In genomic region chr4:144449623-144450022, GRCh38 we compare ENCODE assay signal across 17 cellular contexts.
DNase-seq lines count a peak whose midpoint lies in the region; ATAC-seq and TF ChIP-seq lines count a peak whose summit lies in the region.
"Had no signal": no experiment of that assay in that cellular context is flagged by ENCODE, and none has a peak within 500 bp of the region (broad histone marks: within the 10 kb centered on the region; RNA-seq: fewer than 3 reads in every experiment).

No MANE protein-coding gene starts in this region.

- DNase-seq in HS-27A (ENCODE audit: low read depth) (peak; percentile 31), dermis blood vessel endothelial cell (peak; percentile 70), iPS-NIHi7 (ENCODE audit: extremely low spot score) (peak; percentile 21), stromal cell of bone marrow (ENCODE audit: low read depth) (peak; percentile 80), D341Med (ENCODE audit: low spot score) (no peak), mesenteric fat pad (ENCODE audit: low spot score) (no peak), RKO (ENCODE audit: low spot score) (no peak), lower lobe of right lung (no peak)
- DNase-seq: activated CD4-positive, CD25-positive, alpha-beta regulatory T cell; amniotic stem cell; CD4-positive, CD25-positive, alpha-beta regulatory T cell; glutamatergic neuron; NCI-H1105 treated with DMSO at 0.1 percent for 48 hours; NCI-H774; stimulated activated CD4-positive, alpha-beta T cell treated with anti-CD3 and anti-CD28 coated beads, Interleukin-4, amount 100 ng/mL, for 4 hours; stimulated activated naive CD4-positive, alpha-beta T cell treated with Interleukin-2 at 50 U/mL for 16 hours had no signal

- no peak for ATAC-seq in lower lobe of right lung
- ATAC-seq: pancreas had no signal

- no peak overlapping the region for H3K27ac ChIP-seq in lower lobe of right lung
- H3K27ac ChIP-seq: pancreas had no signal

- H3K36me3 ChIP-seq in lower lobe of right lung = no peaks in the 10 kb centered on the region
- H3K36me3 ChIP-seq: pancreas had no signal

- no peaks in the 10 kb centered on the region for H3K4me1 ChIP-seq in lower lobe of right lung
- H3K4me1 ChIP-seq: pancreas had no signal

- no peaks in the 10 kb centered on the region for H3K9me3 ChIP-seq in lower lobe of right lung
- H3K9me3 ChIP-seq: pancreas had no signal

- H3K4me3 ChIP-seq in lower lobe of right lung = no peak overlapping the region
- H3K4me3 ChIP-seq: pancreas had no signal

- H3K27me3 ChIP-seq in lower lobe of right lung (ENCODE audit: low read depth) = no peaks in the 10 kb centered on the region
- H3K27me3 ChIP-seq: pancreas had no signal

- intact Hi-C loops in lower lobe of right lung (cut with DNase I) = no loop called here

- no peak for TF ChIP-seq CTCF in lower lobe of right lung (IDR thresholded peaks at IDR 0.05)

Comparison
In these comparisons a context has a peak if more than half of its experiments do, and no peak if none do; other contexts are left out.
1. DNase-seq: peak in HS-27A (single experiment), dermis blood vessel endothelial cell (single experiment), iPS-NIHi7 (single experiment) and stromal cell of bone marrow (single experiment); none in D341Med (single experiment), mesenteric fat pad (single experiment), RKO (single experiment) and lower lobe of right lung (single experiment).